ENCODE assay signal across 11 cellular contexts in genomic region chr4:77006753-77007355, GRCh38. TPM values are rescaled to one million over a fixed set of nuclear protein-coding genes. Genes with fewer than 3 reads are reported as not detected.
DNase-seq lines count a peak whose midpoint lies in the region; ATAC-seq and TF ChIP-seq lines count a peak whose summit lies in the region.
"Had no signal": no experiment of that assay in that cellular context is flagged by ENCODE, and none has a peak within 500 bp of the region (broad histone marks: within the 10 kb centered on the region; RNA-seq: fewer than 3 reads in every experiment).

No MANE protein-coding gene starts in this region.

- H3K9me3 ChIP-seq in BLaER1 (no peaks in the 10 kb centered on the region), SK-N-SH (no peaks in the 10 kb centered on the region)
- H3K9me3 ChIP-seq: pancreas had no signal

- CTCF ChIA-PET in SK-N-SH (lab: Yijun Ruan, JAX) = interaction anchor here (0.6 to 2.0 kb wide), 2 partner anchors 11 to 25 kb away, joined by 3 to 5 read pairs; no protein-coding TSS in a partner anchor
- CTCF ChIA-PET in activated CD8-positive, alpha-beta T cell treated with anti-CD3 and anti-CD28 coated beads, Interleukin-2, amount 10 ng/mL, durations not matched to agents 7 days and 5 days (lab: Charles Lee) = interaction anchor here (0.9 to 1.6 kb wide), 4 partner anchors 12 to 197 kb away, joined by 3 to 12 read pairs (median 5); no protein-coding TSS in a partner anchor

- POLR2A ChIA-PET in SK-N-SH (lab: Yijun Ruan, JAX) = no interaction called here
- POLR2A ChIA-PET in activated CD8-positive, alpha-beta T cell treated with anti-CD3 and anti-CD28 coated beads, Interleukin-2, amount 10 ng/mL, durations not matched to agents 7 days and 5 days (lab: Charles Lee) = no interaction called here

- no peaks in the 10 kb centered on the region for H3K27me3 ChIP-seq in BLaER1
- H3K27me3 ChIP-seq in SK-N-SH (ENCODE audit: insufficient read depth) = no peaks in the 10 kb centered on the region
- H3K27me3 ChIP-seq: pancreas had no signal

- TF ChIP-seq EP300 in SK-N-SH (IDR thresholded peaks at IDR 0.05; ENCODE audit: borderline replicate concordance in 1 of 2, low read depth in 1 of 2, low read length in 1 of 2) = no peak

- 61% methylated on average over 4 of the region's 4 CpGs for WGBS in SK-N-SH (ENCODE audit: low lambda C conversion rate)

- DNase-seq in SK-N-SH = peak; percentile 38
- peak; percentile 25 for DNase-seq in left kidney (ENCODE audit: low read depth, low spot score)
- DNase-seq in activated CD8-positive, alpha-beta T cell treated with anti-CD3 and anti-CD28 coated beads, Interleukin-2, amount 10 ng/mL, durations not matched to agents 7 days and 5 days = no peak
- no peak for DNase-seq in SKM-1 (lab: John Stamatoyannopoulos, UW; ENCODE audit: unreplicated experiment)
- DNase-seq: activated T-cell treated with anti-CD3 and anti-CD28 coated beads for 4 hours, NCI-H510A treated with DMSO at 0.1 percent for 48 hours, pancreas had no signal

- ATAC-seq in GM19463 (IDR thresholded peaks at IDR 0.05; ENCODE audit: unreplicated experiment) = peak; percentile 17
- ATAC-seq in activated CD8-positive, alpha-beta T cell treated with anti-CD3 and anti-CD28 coated beads, Interleukin-2, amount 10 ng/mL, durations not matched to agents 7 days and 5 days = no peak
- no peak for ATAC-seq in HG03354 (IDR thresholded peaks at IDR 0.05; ENCODE audit: poor library complexity, severe bottlenecking, unreplicated experiment)
- ATAC-seq in GM19324 (IDR thresholded peaks at IDR 0.05; ENCODE audit: low FRiP score, unreplicated experiment) = no peak

- H3K4me2 ChIP-seq in BLaER1 (0 out of 2 replicates have a peak overlapping the region, but pooled peaks have one; percentile 33), SK-N-SH (0 out of 2 replicates have a peak overlapping the region, but pooled peaks have one; percentile 18)

- H3K27me3 Mint-ChIP-seq in activated CD8-positive, alpha-beta T cell treated with anti-CD3 and anti-CD28 coated beads, Interleukin-2, amount 10 ng/mL, durations not matched to agents 7 days and 5 days (ENCODE audit: low read depth) = no peaks in the 10 kb centered on the region

- H4K20me1 ChIP-seq in BLaER1 = no peaks in the 10 kb centered on the region
- H4K20me1 ChIP-seq in SK-N-SH (ENCODE audit: insufficient read depth) = no peaks in the 10 kb centered on the region; the same call in 1 of the 2 replicates

- H3K4me1 Mint-ChIP-seq in activated CD8-positive, alpha-beta T cell treated with anti-CD3 and anti-CD28 coated beads, Interleukin-2, amount 10 ng/mL, durations not matched to agents 7 days and 5 days (ENCODE audit: low read depth) = peaks cover 38% of the 10 kb centered on the region

- H3K27ac ChIP-seq in BLaER1 = no peak overlapping the region
- peak overlapping the region; percentile 62 to 77 for H3K27ac ChIP-seq in SK-N-SH (ENCODE audit: low read depth in 2 of 2, low read length in 1 of 2)

- no peak for TF ChIP-seq CTCF in SK-N-SH (IDR thresholded peaks at IDR 0.05)

- H3K36me3 ChIP-seq in BLaER1 = peaks cover 86% of the 10 kb centered on the region
- peaks cover 54 to 62% of the 10 kb centered on the region in 2 experiments for H3K36me3 ChIP-seq in SK-N-SH (replicated peaks in 1 of 2; ENCODE audit: control insufficient read depth in 1 of 2, insufficient read depth in 2 of 2, low read length in 1 of 2)
- H3K36me3 ChIP-seq: pancreas had no signal

- H3K79me2 ChIP-seq in SK-N-SH (ENCODE audit: insufficient read depth) = peaks cover 52% of the 10 kb centered on the region

- H3K4me3 Mint-ChIP-seq in activated CD8-positive, alpha-beta T cell treated with anti-CD3 and anti-CD28 coated beads, Interleukin-2, amount 10 ng/mL, durations not matched to agents 7 days and 5 days = no peak overlapping the region

- peaks cover 19% of the 10 kb centered on the region for H3F3A ChIP-seq in SK-N-SH (replicated peaks; ENCODE audit: insufficient read depth)

- H3K36me3 Mint-ChIP-seq in activated CD8-positive, alpha-beta T cell treated with anti-CD3 and anti-CD28 coated beads, Interleukin-2, amount 10 ng/mL, durations not matched to agents 7 days and 5 days (ENCODE audit: low read depth) = peaks cover 61% of the 10 kb centered on the region

- H3K9me3 Mint-ChIP-seq in activated CD8-positive, alpha-beta T cell treated with anti-CD3 and anti-CD28 coated beads, Interleukin-2, amount 10 ng/mL, durations not matched to agents 7 days and 5 days (ENCODE audit: insufficient read depth) = no peaks in the 10 kb centered on the region

- no peak overlapping the region for H3K27ac Mint-ChIP-seq in activated CD8-positive, alpha-beta T cell treated with anti-CD3 and anti-CD28 coated beads, Interleukin-2, amount 10 ng/mL, durations not matched to agents 7 days and 5 days

- H3K4me3 ChIP-seq in BLaER1 = no peak overlapping the region
- no peak overlapping the region for H3K4me3 ChIP-seq in SK-N-SH (ENCODE audit: low read depth in 2 of 2, low read length in 1 of 2)
- H3K4me3 ChIP-seq: pancreas had no signal

- H3K9me2 ChIP-seq in SK-N-SH = no peaks in the 10 kb centered on the region

- no peak overlapping the region for H2AFZ ChIP-seq in SK-N-SH (ENCODE audit: low read depth)

- no peak for TF ChIP-seq RAD21 in SK-N-SH (IDR thresholded peaks at IDR 0.05; ENCODE audit: low read length)

- H3K9ac ChIP-seq in BLaER1 (no peak overlapping the region), SK-N-SH (no peak overlapping the region; the same call in 1 of the 2 replicates)

- H3K4me1 ChIP-seq in BLaER1 (peaks cover 17% of the 10 kb centered on the region), SK-N-SH (ENCODE audit: control insufficient read depth in 1 of 2, insufficient read depth in 2 of 2, low read depth in 1 of 2, low read length in 1 of 2) (peaks cover 19 to 46% of the 10 kb centered on the region in 2 experiments)

TF ChIP-seq in SK-N-SH, 30 proteins besides CTCF, POLR2A, EP300 and RAD21:
- TF ChIP-seq TEAD4 (IDR thresholded peaks at IDR 0.05; ENCODE audit: borderline replicate concordance, insufficient read depth) (no peak), PBX3 (IDR thresholded peaks at IDR 0.05) (0 out of 2 replicates have a peak, but pooled peaks have one; percentile 6), GABPA (IDR thresholded peaks at IDR 0.05; ENCODE audit: low read depth) (no peak), YY1 (IDR thresholded peaks at IDR 0.05; ENCODE audit: low read depth) (no peak), POLR2AphosphoS5 (IDR thresholded peaks at IDR 0.05; ENCODE audit: low read depth, low read length) (no peak), IRF3 (IDR thresholded peaks at IDR 0.05; ENCODE audit: low read depth, low read length) (no peak), TAF1 (IDR thresholded peaks at IDR 0.05; ENCODE audit: borderline replicate concordance, low read depth, low read length) (no peak), SMC3 (IDR thresholded peaks at IDR 0.05; ENCODE audit: low read depth, low read length) (no peak), FOXJ3 (CRISPR knock-in tag; IDR thresholded peaks at IDR 0.05) (no peak), JUND (IDR thresholded peaks at IDR 0.05) (no peak), NFIC (IDR thresholded peaks at IDR 0.05; ENCODE audit: borderline replicate concordance) (no peak), SIN3A (IDR thresholded peaks at IDR 0.05; ENCODE audit: borderline replicate concordance, low read depth, low read length) (no peak), FOSL2 (IDR thresholded peaks at IDR 0.05; ENCODE audit: borderline replicate concordance, low read depth) (no peak), RCOR1 (IDR thresholded peaks at IDR 0.05; ENCODE audit: low read length) (0 out of 2 replicates have a peak, but pooled peaks have one; percentile 35), MXI1 (IDR thresholded peaks at IDR 0.05; ENCODE audit: low read depth, low read length) (no peak), GATA2 (CRISPR knock-in tag; IDR thresholded peaks at IDR 0.05) (peak; percentile 38; the same call in 1 of the 2 replicates), TCF12 (IDR thresholded peaks at IDR 0.05) (no peak), ELF1 (IDR thresholded peaks at IDR 0.05) (no peak), MAX (IDR thresholded peaks at IDR 0.05; ENCODE audit: low read depth) (no peak), MEF2A (IDR thresholded peaks at IDR 0.05; ENCODE audit: borderline replicate concordance, low read depth) (no peak)

RNA-seq across cellular contexts. Expression of gene SEPTIN11, which starts 57.3 kb away (rescaled TPM):
- 47.4 and 81.9 TPM in 2 replicates for polyA plus RNA-seq in SK-N-SH (2012; rRNA removed)
- 75.6 and 89.3 TPM in 2 replicates for polyA plus RNA-seq in SK-N-SH (2012; cell fraction: cytosol; rRNA removed)
- polyA plus RNA-seq in SK-N-SH (2012; cell fraction: nucleus; rRNA removed) = 34.1 and 66.4 TPM in 2 replicates
- total RNA-seq in activated CD8-positive, alpha-beta T cell treated with anti-CD3 and anti-CD28 coated beads, Interleukin-2, amount 10 ng/mL, durations not matched to agents 7 days and 5 days = 10 to 100 TPM; 67.0 to 77.4 TPM

Comparison
In these comparisons a context has a peak if more than half of its experiments do, and no peak if none do; other contexts are left out.
1. DNase-seq: peak in SK-N-SH (single experiment) and left kidney (single experiment); none in activated CD8-positive, alpha-beta T cell treated with anti-CD3 and anti-CD28 coated beads, Interleukin-2, amount 10 ng/mL, durations not matched to agents 7 days and 5 days (single experiment) and SKM-1 (single experiment).